Comparison of ENCODE assay signal across 30 cellular contexts in genomic region chr20:19440660-19441527, GRCh38.
A peak's percentile ranks its signal among the peaks of the same experiment; 100 is the strongest.
DNase-seq lines count a peak whose midpoint lies in the region; ATAC-seq and TF ChIP-seq lines count a peak whose summit lies in the region.
"Had no signal": no experiment of that assay in that cellular context is flagged by ENCODE, and none has a peak within 500 bp of the region (broad histone marks: within the 10 kb centered on the region; RNA-seq: fewer than 3 reads in every experiment).

No MANE protein-coding gene starts in this region.

- H3K9me3 ChIP-seq in DND-41 (ENCODE audit: insufficient read depth, low read length, severe bottlenecking) (peaks cover 4% of the 10 kb centered on the region), HAP-1 (no peaks in the 10 kb centered on the region)
- H3K9me3 ChIP-seq: pancreas had no signal

- in situ Hi-C loops in HAP-1 (cut with MboI; ENCODE audit: low sequenced_read_pairs) = no loop called here

- no peak overlapping the region for H2AFZ ChIP-seq in DND-41 (ENCODE audit: low read depth, low read length)

- peaks cover 2% of the 10 kb centered on the region for H3K36me3 Mint-ChIP-seq in central memory CD8-positive, alpha-beta T cell (ENCODE audit: insufficient read depth)
- H3K36me3 Mint-ChIP-seq in osteocyte (ENCODE audit: unreplicated experiment) = no peaks in the 10 kb centered on the region
- H3K36me3 Mint-ChIP-seq: activated naive CD4-positive, alpha-beta T cell treated with anti-CD3 and anti-CD28 coated beads, Interleukin-2, amount 50 U/mL, for 24 hours had no signal

- TF ChIP-seq CTCF in DND-41 (IDR thresholded peaks at IDR 0.05; ENCODE audit: borderline replicate concordance, extremely low read depth, low read length, poor library complexity, severe bottlenecking) = no peak
- TF ChIP-seq CTCF in osteocyte (IDR thresholded peaks at IDR 0.05) = no peak

- H3K4me3 Mint-ChIP-seq in central memory CD8-positive, alpha-beta T cell = no peak overlapping the region
- no peak overlapping the region for H3K4me3 Mint-ChIP-seq in osteocyte (ENCODE audit: unreplicated experiment)
- H3K4me3 Mint-ChIP-seq: activated naive CD4-positive, alpha-beta T cell treated with anti-CD3 and anti-CD28 coated beads, Interleukin-2, amount 50 U/mL, for 24 hours; B cell; neural crest cell; stimulated activated naive CD8-positive, alpha-beta T cell treated with anti-CD3 and anti-CD28 coated beads, Interleukin-15, Interleukin-2, amounts not matched to agents 100 ng/mL and 50 ng/mL, for 24 hours; T-helper 1 cell treated with Interleukin-12 subunit alpha and Interleukin-12 subunit beta and Interleukin-4 antibody, amounts not matched to agents 30 μg/mL and 1 μg/mL, for 36 hours had no signal

- no peaks in the 10 kb centered on the region for H3K79me2 ChIP-seq in DND-41 (ENCODE audit: insufficient read depth, low read length)

- H3K4me2 ChIP-seq in DND-41 (ENCODE audit: insufficient read depth, low read length) = no peak overlapping the region

- H3K4me3 ChIP-seq in DND-41 (ENCODE audit: low read depth in 1 of 2, low read length in 2 of 2) (no peak overlapping the region), HAP-1 (no peak overlapping the region)
- H3K4me3 ChIP-seq: breast epithelium, GM12878, pancreas, SK-N-MC, skin epidermis, uterus had no signal

- H3K9ac ChIP-seq in DND-41 (ENCODE audit: low read depth, low read length) = no peak overlapping the region

- H4K20me1 ChIP-seq in DND-41 (ENCODE audit: insufficient read depth, low read length) = no peaks in the 10 kb centered on the region

- H3K27ac Mint-ChIP-seq in central memory CD8-positive, alpha-beta T cell (ENCODE audit: low read depth) = no peak overlapping the region
- no peak overlapping the region for H3K27ac Mint-ChIP-seq in osteocyte (ENCODE audit: unreplicated experiment)
- H3K27ac Mint-ChIP-seq: activated naive CD4-positive, alpha-beta T cell treated with anti-CD3 and anti-CD28 coated beads, Interleukin-2, amount 50 U/mL, for 24 hours; B cell; stimulated activated naive CD8-positive, alpha-beta T cell treated with anti-CD3 and anti-CD28 coated beads, Interleukin-15, Interleukin-2, amounts not matched to agents 100 ng/mL and 50 ng/mL, for 24 hours; T-helper 1 cell treated with Interleukin-12 subunit alpha and Interleukin-12 subunit beta and Interleukin-4 antibody, amounts not matched to agents 30 μg/mL and 1 μg/mL, for 36 hours had no signal

- H3K27me3 ChIP-seq in DND-41 (ENCODE audit: insufficient read depth, low read length, poor library complexity) = no peaks in the 10 kb centered on the region
- H3K27me3 ChIP-seq in HAP-1 (ENCODE audit: low read depth) = no peaks in the 10 kb centered on the region
- H3K27me3 ChIP-seq: breast epithelium, pancreas, uterus had no signal

- ATAC-seq in DND-41 (ENCODE audit: insufficient read depth, low read depth) = peak; percentile 99
- peak; percentile 56 for ATAC-seq in central memory CD8-positive, alpha-beta T cell (replicated peaks; ENCODE audit: extremely low read depth, poor library complexity, severe bottlenecking)
- no peak for ATAC-seq in GM21825 (IDR thresholded peaks at IDR 0.05; ENCODE audit: unreplicated experiment)
- ATAC-seq: GM12878, HCT116, left cardiac atrium, pancreas, PC-3 had no signal

- H3K27ac ChIP-seq in DND-41 (ENCODE audit: low read length) = no peak overlapping the region
- H3K27ac ChIP-seq: breast epithelium, pancreas, SK-N-MC, skin epidermis, uterus had no signal

- no peaks in the 10 kb centered on the region for H3K27me3 Mint-ChIP-seq in central memory CD8-positive, alpha-beta T cell
- H3K27me3 Mint-ChIP-seq in osteocyte (ENCODE audit: unreplicated experiment) = no peaks in the 10 kb centered on the region
- H3K27me3 Mint-ChIP-seq: activated naive CD4-positive, alpha-beta T cell treated with anti-CD3 and anti-CD28 coated beads, Interleukin-2, amount 50 U/mL, for 24 hours; B cell; stimulated activated naive CD8-positive, alpha-beta T cell treated with anti-CD3 and anti-CD28 coated beads, Interleukin-15, Interleukin-2, amounts not matched to agents 100 ng/mL and 50 ng/mL, for 24 hours had no signal

- H3K36me3 ChIP-seq in DND-41 (ENCODE audit: insufficient read depth, low read length) = no peaks in the 10 kb centered on the region
- no peaks in the 10 kb centered on the region for H3K36me3 ChIP-seq in HAP-1 (replicated peaks)
- H3K36me3 ChIP-seq: breast epithelium, pancreas, uterus had no signal

- peaks cover 15% of the 10 kb centered on the region for H3K4me1 ChIP-seq in DND-41 (ENCODE audit: insufficient read depth, low read length)
- H3K4me1 ChIP-seq in HAP-1 = no peaks in the 10 kb centered on the region
- H3K4me1 ChIP-seq: breast epithelium, pancreas, uterus had no signal

- peak; percentile 64 for DNase-seq in DND-41
- peak; percentile 44 for DNase-seq in KG1 (lab: John Stamatoyannopoulos, UW)
- no peak for DNase-seq in central memory CD8-positive, alpha-beta T cell (ENCODE audit: low spot score in 2 of 2)
- DNase-seq in osteocyte (ENCODE audit: extremely low spot score, unreplicated experiment) = peak; percentile 54
- DNase-seq in NCI-H1417 treated with DMSO at 0.1 percent for 48 hours (lab: John Stamatoyannopoulos, UW) = no peak
- no peak for DNase-seq in HAP-1 (ENCODE audit: low spot score in 2 of 2)
- DNase-seq: ACHN; activated CD4-positive, alpha-beta T cell treated with anti-CD3 and anti-CD28 coated beads, Interleukin-2, amount 50 U/mL, for 48 hours; activated CD4-positive, CD25-positive, alpha-beta regulatory T cell treated with anti-CD3 and anti-CD28 coated beads, Interleukin-2, amount 50 U/mL, for 72 hours; anterior cingulate cortex; hippocampal formation; left cardiac atrium; mammary epithelial cell; NCI-H1092 treated with DMSO at 0.1 percent for 48 hours; NCI-H1930; NCI-H524 treated with DMSO at 0.1 percent for 48 hours; pancreas; PC-3; uterus had no signal

- peaks cover 4% of the 10 kb centered on the region for H3K4me1 Mint-ChIP-seq in central memory CD8-positive, alpha-beta T cell
- no peaks in the 10 kb centered on the region for H3K4me1 Mint-ChIP-seq in osteocyte (ENCODE audit: unreplicated experiment)
- H3K4me1 Mint-ChIP-seq: activated naive CD4-positive, alpha-beta T cell treated with anti-CD3 and anti-CD28 coated beads, Interleukin-2, amount 50 U/mL, for 24 hours; B cell; neural crest cell had no signal

- H3K9me3 Mint-ChIP-seq in central memory CD8-positive, alpha-beta T cell = peaks cover 16% of the 10 kb centered on the region
- H3K9me3 Mint-ChIP-seq in osteocyte (ENCODE audit: unreplicated experiment) = no peaks in the 10 kb centered on the region

Comparison
In these comparisons a context has a peak if more than half of its experiments do, and no peak if none do; other contexts are left out.
1. DNase-seq: peak in DND-41 (single experiment), KG1 (single experiment) and osteocyte (single experiment); none in central memory CD8-positive, alpha-beta T cell (0 of 2), NCI-H1417 treated with DMSO at 0.1 percent for 48 hours (single experiment) and HAP-1 (0 of 2).